ENCODE assay signal across 17 cellular contexts in the genomic region with DNA sequence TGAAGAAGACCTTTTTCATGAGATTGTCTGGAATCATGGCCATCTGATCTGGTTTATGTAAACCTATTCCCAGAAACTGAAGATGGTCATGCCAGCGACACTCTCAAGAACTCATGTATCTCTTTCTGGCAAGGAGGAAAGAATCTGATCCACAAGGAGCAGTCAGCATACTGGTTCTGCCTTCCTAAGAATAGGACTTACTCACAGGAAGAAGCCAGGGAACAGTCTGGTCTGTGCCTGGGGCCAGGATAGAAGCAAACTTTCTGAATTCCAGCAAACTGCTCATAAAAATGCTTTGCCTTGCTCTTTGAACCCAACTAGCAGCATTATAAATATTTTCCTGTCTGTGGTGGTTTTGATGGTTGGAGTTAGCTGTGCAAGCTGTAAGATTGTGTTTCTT.
"Had no signal": no experiment of that assay in that cellular context is flagged by ENCODE, and none has a peak within 500 bp of the region (broad histone marks: within the 10 kb centered on the region; RNA-seq: fewer than 3 reads in every experiment).

No MANE protein-coding gene starts in this region.

- H3K27me3 ChIP-seq: gastroesophageal sphincter, heart right ventricle had no signal

- DNase-seq: activated CD4-positive, alpha-beta T cell treated with anti-CD3 and anti-CD28 coated beads for 1 hour; activated CD4-positive, alpha-beta T cell treated with anti-CD3 and anti-CD28 coated beads, Interleukin-2, amount 50 U/mL, for 4 hours; activated naive CD4-positive, alpha-beta T cell; activated naive CD8-positive, alpha-beta T cell treated with anti-CD3 and anti-CD28 coated beads, Interleukin-2, amount 10 ng/mL, durations not matched to agents 7 days and 5 days; activated T-cell treated with anti-CD3 and anti-CD28 coated beads for 4 hours; cerebellar nuclear complex; dermis blood vessel endothelial cell; heart right ventricle; kidney; left ventricle myocardium superior; naive thymus-derived CD8-positive, alpha-beta T cell; retina; stimulated activated CD4-positive, alpha-beta T cell treated with anti-CD3 and anti-CD28 coated beads, Interleukin-15, amount 100 ng/mL, for 24 hours; stimulated activated CD4-positive, alpha-beta T cell treated with anti-CD3 and anti-CD28 coated beads, Interleukin-4, amount 100 ng/mL, for 1 hour; stimulated activated naive CD4-positive, alpha-beta T cell treated with Interleukin-2 at 50 U/mL for 16 hours; T-helper 1 cell had no signal

- H3K9me3 ChIP-seq: gastroesophageal sphincter, heart right ventricle had no signal

- H3K4me1 ChIP-seq: gastroesophageal sphincter, heart right ventricle had no signal

- H3K36me3 ChIP-seq: gastroesophageal sphincter, heart right ventricle had no signal

- H3K4me3 ChIP-seq: gastroesophageal sphincter, heart right ventricle had no signal

- ATAC-seq: gastroesophageal sphincter; heart right ventricle; left ventricle myocardium superior; naive thymus-derived CD8-positive, alpha-beta T cell had no signal

- H3K27ac ChIP-seq: gastroesophageal sphincter, heart right ventricle had no signal
